Comparison of ENCODE assay signal across 8 cellular contexts in genomic region chr11:62804310-62805043, GRCh38. TPM values are rescaled to one million over a fixed set of nuclear protein-coding genes. Genes with fewer than 3 reads are reported as not detected.
A peak's percentile ranks its signal among the peaks of the same experiment; 100 is the strongest.
DNase-seq lines count a peak whose midpoint lies in the region; ATAC-seq, FAIRE-seq and TF ChIP-seq lines count a peak whose summit lies in the region.

No MANE protein-coding gene starts in this region.

- peaks cover 18% of the 10 kb centered on the region for H3K4me1 ChIP-seq in smooth muscle cell (ENCODE audit: low read depth)

- peak overlapping the region; percentile 91 for H3K27ac ChIP-seq in smooth muscle cell (ENCODE audit: low read depth)

- peaks cover 12% of the 10 kb centered on the region for H3K36me3 ChIP-seq in smooth muscle cell (ENCODE audit: low read depth)

- H3K9me3 Mint-ChIP-seq in activated naive CD8-positive, alpha-beta T cell (ENCODE audit: low read depth): no peaks in the 10 kb centered on the region

- H2AFZ ChIP-seq in smooth muscle cell (ENCODE audit: low read depth): no peak overlapping the region

- no peak for TF ChIP-seq CTCF in smooth muscle cell (IDR thresholded peaks at IDR 0.05; ENCODE audit: borderline replicate concordance, insufficient read depth, poor library complexity, severe bottlenecking)

- peaks cover 2% of the 10 kb centered on the region for H3K36me3 Mint-ChIP-seq in activated naive CD8-positive, alpha-beta T cell

- peak overlapping the region; percentile 93 for H3K4me2 ChIP-seq in smooth muscle cell

- WGBS in smooth muscle cell (ENCODE audit: low lambda C conversion rate): 11% methylated on average over 14 of the region's 14 CpGs

- peak; percentile 13 for ATAC-seq in HG03432 (IDR thresholded peaks at IDR 0.05; ENCODE audit: unreplicated experiment)

- peak overlapping the region; percentile 98 for H3K27ac Mint-ChIP-seq in activated naive CD8-positive, alpha-beta T cell

- peaks cover 32% of the 10 kb centered on the region for H4K20me1 ChIP-seq in smooth muscle cell (ENCODE audit: low read depth)

- H3K79me2 ChIP-seq in smooth muscle cell (ENCODE audit: low read depth): peaks cover 33% of the 10 kb centered on the region

- H3K4me1 Mint-ChIP-seq in activated naive CD8-positive, alpha-beta T cell (ENCODE audit: low read depth): peaks cover 29% of the 10 kb centered on the region

- H3K9ac ChIP-seq in smooth muscle cell (ENCODE audit: low read depth): peak overlapping the region; percentile 94

- peak overlapping the region; percentile 69 for H3K4me3 ChIP-seq in iPS-11a (ENCODE audit: low read depth, low read length)
- H3K4me3 ChIP-seq in smooth muscle cell: peak overlapping the region; percentile 97

- no peaks in the 10 kb centered on the region for H3K27me3 ChIP-seq in smooth muscle cell (ENCODE audit: low read depth)

- H3F3A ChIP-seq in smooth muscle cell (ENCODE audit: low read depth): peaks cover 30% of the 10 kb centered on the region

- H3K27me3 Mint-ChIP-seq in activated naive CD8-positive, alpha-beta T cell: no peaks in the 10 kb centered on the region

- no peak for DNase-seq in GM18507 (ENCODE audit: extremely low spot score, insufficient read length, low read depth)
- DNase-seq in smooth muscle cell (lab: John Stamatoyannopoulos, UW; ENCODE audit: unreplicated experiment): no peak
- DNase-seq in GDM1 (lab: John Stamatoyannopoulos, UW): no peak
- no peak for DNase-seq in NCI-H524 treated with DMSO at 0.1 percent for 48 hours (lab: John Stamatoyannopoulos, UW)
- no peak for DNase-seq in NCI-H1436 treated with DMSO at 0.1 percent for 48 hours (lab: John Stamatoyannopoulos, UW)

- peak; percentile 47 for FAIRE-seq in GM18507 (lab: Jason Lieb, UNC)

- H3K4me3 Mint-ChIP-seq in activated naive CD8-positive, alpha-beta T cell: peak overlapping the region; percentile 99

- no peaks in the 10 kb centered on the region for H3K9me3 ChIP-seq in smooth muscle cell (replicated peaks; ENCODE audit: low read depth)

RNA-seq across cellular contexts. Expression of gene NXF1, which starts 0.8 kb away (rescaled TPM):
- 33.4 and 35.4 TPM in 2 replicates for total RNA-seq in smooth muscle cell
- 46.5 and 78.8 TPM in 2 replicates for polyA plus RNA-seq in smooth muscle cell

RNA-seq across cellular contexts. Expression of gene TMEM223, which starts 12.7 kb away (rescaled TPM):
- 43.2 and 47.8 TPM in 2 replicates for total RNA-seq in smooth muscle cell
- 40.8 and 46.8 TPM in 2 replicates for polyA plus RNA-seq in smooth muscle cell

RNA-seq across cellular contexts. Expression of gene TMEM179B, which starts 17.3 kb away (rescaled TPM):
- total RNA-seq in smooth muscle cell: 96.0 and 103 TPM in 2 replicates
- polyA plus RNA-seq in smooth muscle cell: 113 and 125 TPM in 2 replicates

RNA-seq across cellular contexts. Expression of gene STX5, which starts 27.4 kb away (rescaled TPM):
- total RNA-seq in smooth muscle cell: 44.6 and 52.6 TPM in 2 replicates
- polyA plus RNA-seq in smooth muscle cell: 67.9 and 69.0 TPM in 2 replicates

RNA-seq across cellular contexts. Expression of gene TEX54, which starts 28.2 kb away (rescaled TPM):
- not detected in 2 replicates for total RNA-seq in smooth muscle cell
- 1.4 and 3.1 TPM in 2 replicates for polyA plus RNA-seq in smooth muscle cell
